ENCODE assay signal across 26 cellular contexts in the genomic region with DNA sequence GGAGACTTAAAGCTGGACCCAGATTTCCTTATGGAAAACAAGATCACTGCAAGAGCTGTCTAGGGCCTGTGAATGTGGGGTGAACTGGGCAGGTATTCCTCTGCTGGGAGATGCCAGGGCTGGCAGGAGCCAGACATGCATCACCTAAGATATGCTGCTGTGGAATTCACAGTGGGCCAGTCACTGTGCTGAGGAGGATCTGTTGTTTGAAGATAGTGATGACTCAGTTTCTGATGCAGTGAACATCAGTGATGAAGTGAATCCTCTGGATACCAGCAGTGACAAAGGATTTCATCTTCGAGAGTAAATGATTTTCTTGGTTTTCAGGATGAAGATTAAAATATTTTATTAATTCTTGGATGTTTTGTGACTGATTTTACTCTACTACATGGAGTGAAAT. TPM values are rescaled to one million over a fixed set of nuclear protein-coding genes. Genes with fewer than 3 reads are reported as not detected.
DNase-seq lines count a peak whose midpoint lies in the region; ATAC-seq, FAIRE-seq and TF ChIP-seq lines count a peak whose summit lies in the region.
"Had no signal": no experiment of that assay in that cellular context is flagged by ENCODE, and none has a peak within 500 bp of the region (broad histone marks: within the 10 kb centered on the region; RNA-seq: fewer than 3 reads in every experiment).

No MANE protein-coding gene starts in this region.

- H3K27me3 ChIP-seq in K562 (ENCODE audit: control insufficient read depth in 2 of 2, insufficient read depth in 2 of 2, low read length in 2 of 2) (no peaks in the 10 kb centered on the region), kidney epithelial cell (ENCODE audit: control insufficient read depth, insufficient read depth, low read length) (no peaks in the 10 kb centered on the region)
- H3K27me3 ChIP-seq: adrenal gland, gastroesophageal sphincter, left lung, tibial nerve had no signal

- H3K79me2 ChIP-seq in K562 (ENCODE audit: control insufficient read depth, insufficient read depth, low read length), result no peaks in the 10 kb centered on the region

- peaks cover 2% of the 10 kb centered on the region for H3K9me3 Mint-ChIP-seq in Calu3 (ENCODE audit: low read depth, unreplicated experiment)
- H3K9me3 Mint-ChIP-seq: CD8-positive, alpha-beta T cell; nephron progenitor cell had no signal

- no peak overlapping the region for H3K4me3 Mint-ChIP-seq in Calu3 (ENCODE audit: low read depth, unreplicated experiment)
- H3K4me3 Mint-ChIP-seq: CD8-positive, alpha-beta T cell; nephron progenitor cell had no signal

- CTCF ChIA-PET in K562 (lab: Yijun Ruan, JAX; ENCODE audit: low intra/inter-chr PET ratio), result no interaction called here
- CTCF ChIA-PET in Calu3 (lab: Charles Lee), result no interaction called here

- H3K27ac ChIP-seq in K562 (ENCODE audit: extremely low read depth, low read depth, low read length), result no peak overlapping the region
- H3K27ac ChIP-seq: adrenal gland, gastroesophageal sphincter, left lung, skin epidermis, tibial nerve, VCaP had no signal

- no peak for TF ChIP-seq CTCF in K562 (IDR thresholded peaks at IDR 0.05 in 2 of 3, conservative IDR thresholded peaks at IDR 0.05 in 1 of 3; ENCODE audit: insufficient read depth in 2 of 3, low read depth in 1 of 3, low read length in 3 of 3)
- no peak for TF ChIP-seq CTCF in kidney epithelial cell (IDR thresholded peaks at IDR 0.05; ENCODE audit: insufficient read depth, low read length, poor library complexity, severe bottlenecking)
- TF ChIP-seq CTCF in Calu3 (IDR thresholded peaks at IDR 0.05; ENCODE audit: unreplicated experiment), result no peak

- H3K4me2 ChIP-seq in K562 (ENCODE audit: insufficient read depth, low read length), result no peak overlapping the region

- BruUV-seq in K562 (replicated peaks; lab: Mats Ljungman, UMichigan), result no TSS peak
- BruUV-seq in Calu3 (replicated peaks; lab: Mats Ljungman, UMichigan), result no TSS peak

- peak; percentile 76 for ATAC-seq in K562
- ATAC-seq: CD8-positive, alpha-beta T cell; esophagus mucosa; gastroesophageal sphincter; left lung had no signal

- FAIRE-seq in K562 (lab: Jason Lieb, UNC), result peak; percentile 19

- TF ChIP-seq POLR2A in K562 (conservative IDR thresholded peaks at IDR 0.05), result no peak

- no peak overlapping the region for H3K27ac Mint-ChIP-seq in Calu3 (ENCODE audit: unreplicated experiment)
- H3K27ac Mint-ChIP-seq: CD8-positive, alpha-beta T cell; nephron progenitor cell; progenitor cell of endocrine pancreas had no signal

- no peaks in the 10 kb centered on the region for H3K4me1 Mint-ChIP-seq in Calu3 (ENCODE audit: low read depth, unreplicated experiment)

- in situ Hi-C loops in K562 (cut with MboI), result no loop called here

- H3K4me3 ChIP-seq in K562 (no peak overlapping the region), kidney epithelial cell (ENCODE audit: low read depth, low read length) (no peak overlapping the region)
- H3K4me3 ChIP-seq: adrenal gland, gastroesophageal sphincter, left lung, skin epidermis, tibial nerve had no signal

- peak; percentile 24 for DNase-seq in EH (ENCODE audit: low read depth)
- peak; percentile 82 for DNase-seq in NCI-H226
- DNase-seq in K562 (ENCODE audit: extremely low read depth in 1 of 4, low spot score in 3 of 4), result peak; percentile 33 to 69 (median 57)
- DNase-seq in kidney epithelial cell (ENCODE audit: low read depth), result peak; percentile 10
- DNase-seq in KG1 (lab: John Stamatoyannopoulos, UW), result no peak
- no peak for DNase-seq in Calu3
- no peak for DNase-seq in hypothalamus (lab: John Stamatoyannopoulos, UW)
- DNase-seq in NCI-H2171 treated with DMSO at 0.1 percent for 48 hours (lab: John Stamatoyannopoulos, UW), result no peak
- DNase-seq: activated CD4-positive, alpha-beta T cell treated with anti-CD3 and anti-CD28 coated beads, Interleukin-2, amount 50 U/mL, for 48 hours; activated gamma-delta T cell treated with Interleukin-2 at 50 U/mL for 16 hours; CD8-positive, alpha-beta T cell; H7; left lung; NCI-H1417 treated with DMSO at 0.1 percent for 48 hours; NCI-H524; nephron progenitor cell; SHP77; stimulated activated CD4-positive, alpha-beta T cell treated with anti-CD3 and anti-CD28 coated beads, Interleukin-2, amount 100 ng/mL, for 24 hours; stimulated activated naive CD4-positive, alpha-beta T cell treated with Interleukin-2 at 50 U/mL for 16 hours had no signal

- POLR2A ChIA-PET in K562 (lab: Yijun Ruan, JAX), result interaction anchor here (1.0 to 1.4 kb wide), 2 partner anchors 11 to 39 kb away, joined by 5 to 6 read pairs; a partner anchor contains a TSS

- H3K9ac ChIP-seq in K562 (ENCODE audit: insufficient read depth in 1 of 2, low read depth in 2 of 2, low read length in 2 of 2), result no peak overlapping the region

- peak; percentile 62; the same call in 1 of the 2 replicates for TF ChIP-seq EP300 in K562 (IDR thresholded peaks at IDR 0.05; ENCODE audit: low read length)

- no peak overlapping the region for H2AFZ ChIP-seq in K562 (ENCODE audit: low read depth, low read length)

- no peaks in the 10 kb centered on the region for H3K27me3 Mint-ChIP-seq in Calu3 (ENCODE audit: unreplicated experiment)

- H3K36me3 Mint-ChIP-seq in Calu3 (ENCODE audit: insufficient read depth, unreplicated experiment), result no peaks in the 10 kb centered on the region
- H3K36me3 Mint-ChIP-seq: CD8-positive, alpha-beta T cell had no signal

- no peaks in the 10 kb centered on the region for H3K9me1 ChIP-seq in K562 (ENCODE audit: control insufficient read depth, insufficient read depth, low read length)

- intact Hi-C loops in K562 (cut with micrococcal nuclease), result no loop called here
- intact Hi-C loops in Calu3 (cut with micrococcal nuclease; ENCODE audit: unreplicated experiment), result no loop called here

- no peak for TF ChIP-seq RAD21 in K562 (CRISPR knock-in tag; conservative IDR thresholded peaks at IDR 0.05 in 1 of 2, IDR thresholded peaks at IDR 0.05 in 1 of 2)

- no peaks in the 10 kb centered on the region for H4K20me1 ChIP-seq in K562 (replicated peaks; ENCODE audit: control insufficient read depth, insufficient read depth, low read length)

- no peaks in the 10 kb centered on the region for H3K9me3 ChIP-seq in K562 (replicated peaks; ENCODE audit: control insufficient read depth, insufficient read depth, low read depth, low read length)
- H3K9me3 ChIP-seq: adrenal gland, gastroesophageal sphincter, left lung, tibial nerve had no signal

- H3K36me3 ChIP-seq in K562 (ENCODE audit: control insufficient read depth, insufficient read depth, low read length), result no peaks in the 10 kb centered on the region
- no peaks in the 10 kb centered on the region for H3K36me3 ChIP-seq in kidney epithelial cell (ENCODE audit: control insufficient read depth, insufficient read depth, low read length)
- H3K36me3 ChIP-seq: adrenal gland, gastroesophageal sphincter, left lung, tibial nerve had no signal

- 0% methylated on average over 1 of the region's 1 CpG for WGBS in K562 (ENCODE audit: insufficient coverage, low coverage, missing lambda C conversion rate)

- H3K4me1 ChIP-seq in K562 (replicated peaks in 1 of 2; ENCODE audit: control insufficient read depth in 2 of 2, insufficient read depth in 2 of 2, low read length in 2 of 2), result peaks cover 4 to 16% of the 10 kb centered on the region in 2 experiments; a peak in 2 of 5 replicates
- H3K4me1 ChIP-seq: gastroesophageal sphincter, left lung, tibial nerve had no signal

TF ChIP-seq in K562, 482 proteins besides CTCF, POLR2A, EP300 and RAD21 (continues in another document):
- TF ChIP-seq CTBP1 (IDR thresholded peaks at IDR 0.05; ENCODE audit: borderline replicate concordance) (peak; percentile 81), TEAD4 (IDR thresholded peaks at IDR 0.05; ENCODE audit: low read length) (peak; percentile 83), TEAD4 (CRISPR knock-in tag; IDR thresholded peaks at IDR 0.05; ENCODE audit: borderline replicate concordance) (no peak)

RNA-seq across cellular contexts. Expression of a gene that starts 29.9 kb away (rescaled TPM):
- total RNA-seq in K562 (2011; cell fraction: chromatin; rRNA removed; ENCODE audit: low replicate concordance), result 2.9 and 9.1 TPM in 2 replicates
- total RNA-seq in K562 (2011; cell fraction: nucleolus; rRNA removed), result 0.83 and 1.1 TPM in 2 replicates
- total RNA-seq in K562 (2011; cell fraction: nucleoplasm; rRNA removed), result 1.8 TPM in 2 replicates
- total RNA-seq in K562 (2014; rRNA removed) (2.7 and 2.9 TPM in 2 replicates), K562 (2014; rRNA removed; fragmentation: Illumina TruSeq; extraction: Trizol) (5.8 and 6.9 TPM in 2 replicates), K562 (2015; rRNA removed; fragmentation: Illumina TruSeq; extraction: Trizol) (7.4 and 7.5 TPM in 2 replicates), K562 (2021) (5.2 and 5.3 TPM in 2 replicates), kidney epithelial cell (31.9 TPM in 2 replicates), Calu3 (2022) (27.6 and 30.3 TPM in 2 replicates)
- polyA plus RNA-seq in K562 (2011; rRNA removed) (2.7 and 3.3 TPM in 2 replicates), K562 (2014; fragmentation: Illumina TruSeq; extraction: Trizol) (4.8 and 5.9 TPM in 2 replicates), K562 (2014; fragmentation: Nextera tagmentation; extraction: Ambion mirVana) (1 to 10 TPM; 1.4 to 1.7 TPM), K562 (2014; rRNA removed) (2.5 and 3.3 TPM in 2 replicates)
- polyA plus RNA-seq in K562 (2011; cell fraction: cytosol; rRNA removed), result 0.37 and 1.0 TPM in 2 replicates
- polyA plus RNA-seq in K562 (2011; cell fraction: nucleus; rRNA removed), result 2.1 and 3.5 TPM in 2 replicates
- 3.5 and 3.7 TPM in 2 replicates for polyA plus RNA-seq in K562 (2012)
- 7.5 and 10.8 TPM in 2 replicates for polyA minus RNA-seq in K562 (2011; rRNA and poly(A)+ RNA removed)
- 3.2 and 4.0 TPM in 2 replicates for polyA minus RNA-seq in K562 (2011; cell fraction: cytosol; rRNA and poly(A)+ RNA removed)
- 2.8 and 4.9 TPM in 2 replicates for polyA minus RNA-seq in K562 (2011; cell fraction: nucleus; rRNA and poly(A)+ RNA removed)

RNA-seq across cellular contexts. Expression of a gene that starts 39.1 kb away (rescaled TPM):
- total RNA-seq in K562 (2011; cell fraction: chromatin; rRNA removed; ENCODE audit: low replicate concordance), result 19.4 and 32.1 TPM in 2 replicates
- 8.0 and 8.6 TPM in 2 replicates for total RNA-seq in K562 (2011; cell fraction: nucleolus; rRNA removed)
- total RNA-seq in K562 (2011; cell fraction: nucleoplasm; rRNA removed), result 12.3 and 17.9 TPM in 2 replicates
- total RNA-seq in K562 (2014; rRNA removed) (15.8 and 18.4 TPM in 2 replicates), K562 (2014; rRNA removed; fragmentation: Illumina TruSeq; extraction: Trizol) (21.1 and 23.9 TPM in 2 replicates), K562 (2015; rRNA removed; fragmentation: Illumina TruSeq; extraction: Trizol) (20.0 and 24.1 TPM in 2 replicates), K562 (2021) (17.9 and 19.9 TPM in 2 replicates), kidney epithelial cell (14.3 and 23.7 TPM in 2 replicates), Calu3 (2022) (15.1 and 19.3 TPM in 2 replicates)
- polyA plus RNA-seq in K562 (2011; rRNA removed) (19.8 and 23.4 TPM in 2 replicates), K562 (2014; fragmentation: Illumina TruSeq; extraction: Trizol) (21.1 and 30.4 TPM in 2 replicates), K562 (2014; fragmentation: Nextera tagmentation; extraction: Ambion mirVana) (1 to 10 TPM; 8.3 TPM), K562 (2014; rRNA removed) (24.4 and 25.7 TPM in 2 replicates)
- 4.9 and 12.3 TPM in 2 replicates for polyA plus RNA-seq in K562 (2011; cell fraction: cytosol; rRNA removed)
- polyA plus RNA-seq in K562 (2011; cell fraction: nucleus; rRNA removed), result 8.0 and 12.4 TPM in 2 replicates
- polyA plus RNA-seq in K562 (2012), result 12.2 and 19.5 TPM in 2 replicates
- 20.3 and 27.4 TPM in 2 replicates for polyA minus RNA-seq in K562 (2011; rRNA and poly(A)+ RNA removed)
- polyA minus RNA-seq in K562 (2011; cell fraction: cytosol; rRNA and poly(A)+ RNA removed), result 9.6 and 13.3 TPM in 2 replicates
- 6.5 and 13.0 TPM in 2 replicates for polyA minus RNA-seq in K562 (2011; cell fraction: nucleus; rRNA and poly(A)+ RNA removed)

Comparison
In these comparisons a context has a peak if more than half of its experiments do, and no peak if none do; other contexts are left out.
1. DNase-seq: peak in EH (single experiment), NCI-H226 (single experiment), K562 (4 of 4) and kidney epithelial cell (single experiment); none in KG1 (single experiment), Calu3 (single experiment), hypothalamus (0 of 51) and NCI-H2171 treated with DMSO at 0.1 percent for 48 hours (single experiment).